10 cellular contexts compared by ENCODE assay signal in genomic region chr12:120783197-120783596, GRCh38. TPM values are rescaled to one million over a fixed set of nuclear protein-coding genes. Genes with fewer than 3 reads are reported as not detected.
DNase-seq lines count a peak whose midpoint lies in the region; ATAC-seq and TF ChIP-seq lines count a peak whose summit lies in the region.
"Had no signal": no experiment of that assay in that cellular context is flagged by ENCODE, and none has a peak within 500 bp of the region (broad histone marks: within the 10 kb centered on the region; RNA-seq: fewer than 3 reads in every experiment).

No MANE protein-coding gene starts in this region.

- no peaks in the 10 kb centered on the region; the same call in 1 of the 2 replicates for H4K20me1 ChIP-seq in IMR-90 (ENCODE audit: insufficient read depth, low read length)

- WGBS in IMR-90 (ENCODE audit: extremely low coverage in 2 of 2, insufficient read length in 1 of 2), 2 experiments = 73% methylated on average over 3 of the region's 6 CpGs; no CpG with 5 or more reads in 1 of the 2 experiments
- 43% methylated on average over 6 of the region's 6 CpGs for WGBS in mesenchymal stem cell

- H3K4me2 ChIP-seq in IMR-90 (ENCODE audit: low read depth, low read length) (peak overlapping the region; percentile 51; the same call in 1 of the 2 replicates), mesenchymal stem cell (ENCODE audit: low read length, poor library complexity, severe bottlenecking) (no peak overlapping the region)
- H3K4me2 ChIP-seq: neural progenitor cell had no signal

- H2BK120ac ChIP-seq in IMR-90 (ENCODE audit: low read depth, low read length) (peak overlapping the region; percentile 5; the same call in 1 of the 2 replicates), mesenchymal stem cell (ENCODE audit: low read depth, low read length) (no peak overlapping the region)

- H3K27ac ChIP-seq in CD4-positive, alpha-beta T cell (ENCODE audit: low read depth, low read length) = no peak overlapping the region
- H3K27ac ChIP-seq in IMR-90 (ENCODE audit: insufficient read depth, low read length) (no peak overlapping the region), mesenchymal stem cell (ENCODE audit: low read length, poor library complexity, severe bottlenecking) (peak overlapping the region; percentile 42)
- H3K27ac ChIP-seq: neural progenitor cell had no signal

- H2BK20ac ChIP-seq in IMR-90 (ENCODE audit: low read depth, low read length) = no peak overlapping the region

- H3K27ac Mint-ChIP-seq in CD4-positive, alpha-beta T cell = peak overlapping the region; percentile 78
- H3K27ac Mint-ChIP-seq: neural progenitor cell had no signal

- H3K4me1 ChIP-seq in IMR-90 (ENCODE audit: control insufficient read depth, insufficient read depth, low read length) (peaks cover 4% of the 10 kb centered on the region; the same call in 1 of the 2 replicates), mesenchymal stem cell (ENCODE audit: control insufficient read depth, insufficient read depth, low read depth, low read length) (peaks cover 1% of the 10 kb centered on the region)
- H3K4me1 ChIP-seq: neural progenitor cell had no signal

- H2AK5ac ChIP-seq in IMR-90 (ENCODE audit: low read depth, low read length) (no peak overlapping the region), mesenchymal stem cell (ENCODE audit: low read length, severe bottlenecking) (no peak overlapping the region)

- H3K79me1 ChIP-seq in IMR-90 (ENCODE audit: low read depth in 1 of 2, low read length in 2 of 2) (peaks cover 6 to 11% of the 10 kb centered on the region in 2 experiments; a peak in 3 of 4 replicates), mesenchymal stem cell (replicated peaks; ENCODE audit: low read length, poor library complexity, severe bottlenecking) (peaks cover 8% of the 10 kb centered on the region)

- H4K8ac ChIP-seq in IMR-90 (ENCODE audit: low read depth in 2 of 2, low read length in 2 of 2) = peak overlapping the region in 1 of 2 experiments; percentile 20; a peak in 1 of 4 replicates
- no peak overlapping the region for H4K8ac ChIP-seq in mesenchymal stem cell (ENCODE audit: low read length)

- peaks cover 57% of the 10 kb centered on the region for H3K36me3 Mint-ChIP-seq in CD4-positive, alpha-beta T cell (ENCODE audit: low read depth)

- H3K23ac ChIP-seq in IMR-90 (ENCODE audit: low read depth, low read length) = no peak overlapping the region
- H3K23ac ChIP-seq in mesenchymal stem cell (ENCODE audit: low read length in 2 of 2) = no peak overlapping the region

- no peak overlapping the region for H3K56ac ChIP-seq in IMR-90 (ENCODE audit: extremely low read depth, insufficient read depth, low read length)

- no peak for TF ChIP-seq CTCF in CD4-positive, alpha-beta T cell (IDR thresholded peaks at IDR 0.05)
- no peak for TF ChIP-seq CTCF in IMR-90 (conservative IDR thresholded peaks at IDR 0.05; ENCODE audit: low read depth, low read length)

- peak; percentile 32 for ATAC-seq in CD4-positive, alpha-beta T cell (ENCODE audit: poor library complexity)
- peak; percentile 75 for ATAC-seq in IMR-90 (ENCODE audit: low read depth)

- POLR2A ChIA-PET in CD4-positive, alpha-beta T cell (lab: Charles Lee) = interaction anchor here (0.6 to 0.7 kb wide), 2 partner anchors 102 to 196 kb away, joined by 3 read pairs; no protein-coding TSS in a partner anchor
- POLR2A ChIA-PET in IMR-90 (lab: Charles Lee; ENCODE audit: unreplicated experiment) = no interaction called here

- no peak overlapping the region for H2AK9ac ChIP-seq in IMR-90 (replicated peaks; ENCODE audit: low read depth, low read length, poor library complexity)

- TF ChIP-seq RAD21 in IMR-90 (IDR thresholded peaks at IDR 0.05; ENCODE audit: low read length) = no peak

- H3K4me3 ChIP-seq in IMR-90 (ENCODE audit: insufficient read depth, low read depth, low read length) = no peak overlapping the region
- H3K4me3 ChIP-seq in mesenchymal stem cell (ENCODE audit: insufficient read depth in 1 of 2, low read depth in 1 of 2, low read length in 2 of 2) = no peak overlapping the region
- H3K4me3 ChIP-seq: neural progenitor cell had no signal

- H4K91ac ChIP-seq in IMR-90 (ENCODE audit: insufficient read depth, low read depth, low read length) (no peak overlapping the region), mesenchymal stem cell (ENCODE audit: low read length) (no peak overlapping the region)

- no peaks in the 10 kb centered on the region for H3K27me3 ChIP-seq in CD4-positive, alpha-beta T cell (ENCODE audit: control insufficient read depth, insufficient read depth, low read length)
- H3K27me3 ChIP-seq in IMR-90 (ENCODE audit: control insufficient read depth, insufficient read depth, low read length) (no peaks in the 10 kb centered on the region), mesenchymal stem cell (ENCODE audit: control insufficient read depth in 1 of 2, insufficient read depth in 1 of 2, low read length in 2 of 2) (no peaks in the 10 kb centered on the region)
- H3K27me3 ChIP-seq: neural progenitor cell had no signal

- H3K9me3 ChIP-seq in CD4-positive, alpha-beta T cell (ENCODE audit: control insufficient read depth, low read length) = no peaks in the 10 kb centered on the region
- H3K9me3 ChIP-seq in IMR-90 (ENCODE audit: control insufficient read depth, insufficient read depth, low read length) = no peaks in the 10 kb centered on the region
- H3K9me3 ChIP-seq in mesenchymal stem cell (ENCODE audit: control insufficient read depth, low read length) = no peaks in the 10 kb centered on the region

- no peak for TF ChIP-seq POLR2A in IMR-90 (IDR thresholded peaks at IDR 0.05; ENCODE audit: low read depth, low read length)

- dilution Hi-C loops in IMR-90 (cut with HindIII; ENCODE audit: low sequenced_read_pairs, unreplicated experiment) = no loop called here

- peak overlapping the region; percentile 25 for H3K4me3 Mint-ChIP-seq in CD4-positive, alpha-beta T cell
- H3K4me3 Mint-ChIP-seq: neural progenitor cell had no signal

- in situ Hi-C loops in IMR-90 (cut with MboI; ENCODE audit: low sequenced_read_pairs) = no loop called here

- H3K9ac ChIP-seq in IMR-90 (ENCODE audit: low read depth, low read length) (no peak overlapping the region), mesenchymal stem cell (ENCODE audit: low read length) (no peak overlapping the region)
- H3K9ac ChIP-seq: neural progenitor cell had no signal

- H3K18ac ChIP-seq in IMR-90 (ENCODE audit: low read depth, low read length) (no peak overlapping the region), mesenchymal stem cell (ENCODE audit: low read depth in 1 of 2, low read length in 2 of 2) (no peak overlapping the region)

- peaks cover 10% of the 10 kb centered on the region for H3K36me3 ChIP-seq in IMR-90 (ENCODE audit: control insufficient read depth, insufficient read depth, low read length)
- peaks cover 10 to 52% of the 10 kb centered on the region in 2 experiments for H3K36me3 ChIP-seq in mesenchymal stem cell (ENCODE audit: control insufficient read depth in 1 of 2, insufficient read depth in 2 of 2, low read depth in 1 of 2, low read length in 2 of 2)

- DNase-seq in CD4-positive, alpha-beta T cell = no peak
- peak; percentile 87 for DNase-seq in IMR-90
- peak; percentile 5 for DNase-seq in amniotic stem cell (lab: John Stamatoyannopoulos, UW)
- DNase-seq in mesenchymal stem cell = peak; percentile 66
- DNase-seq in HK-2 (ENCODE audit: unreplicated experiment) = no peak
- no peak for DNase-seq in NCI-H69 (lab: John Stamatoyannopoulos, UW)
- DNase-seq in occipital lobe (lab: John Stamatoyannopoulos, UW) = no peak
- no peak for DNase-seq in NCI-H748 treated with DMSO at 0.1 percent for 48 hours (lab: John Stamatoyannopoulos, UW)
- DNase-seq: NCI-H1930 had no signal

- H2AFZ ChIP-seq in IMR-90 (replicated peaks; ENCODE audit: low read length, poor library complexity) (no peak overlapping the region), mesenchymal stem cell (ENCODE audit: low read depth, low read length) (no peak overlapping the region)
- H2AFZ ChIP-seq: neural progenitor cell had no signal

- H3K4ac ChIP-seq in IMR-90 (ENCODE audit: low read depth, low read length) = no peak overlapping the region
- H3K4ac ChIP-seq in mesenchymal stem cell (ENCODE audit: low read depth in 1 of 2, low read length in 2 of 2) = no peak overlapping the region

- H4K5ac ChIP-seq in IMR-90 (ENCODE audit: low read depth, low read length) = no peak overlapping the region

- H3K27me3 Mint-ChIP-seq in CD4-positive, alpha-beta T cell = no peaks in the 10 kb centered on the region

- intact Hi-C loops in CD4-positive, alpha-beta T cell (cut with DNase I, micrococcal nuclease) = no loop called here
- intact Hi-C loops in IMR-90 (cut with micrococcal nuclease) = no loop called here

- no peaks in the 10 kb centered on the region; the same call in 1 of the 2 replicates for H3K9me1 ChIP-seq in IMR-90 (ENCODE audit: insufficient read depth, low read length)

- peaks cover 41% of the 10 kb centered on the region for H3K4me1 Mint-ChIP-seq in CD4-positive, alpha-beta T cell (ENCODE audit: low read depth)
- H3K4me1 Mint-ChIP-seq: neural progenitor cell had no signal

- H2BK12ac ChIP-seq in mesenchymal stem cell (ENCODE audit: low read length in 2 of 2) = no peak overlapping the region

- no peaks in the 10 kb centered on the region for H3K9me3 Mint-ChIP-seq in CD4-positive, alpha-beta T cell
- H3K9me3 Mint-ChIP-seq: neural progenitor cell had no signal

- H2BK5ac ChIP-seq in IMR-90 (ENCODE audit: low read depth, low read length, poor library complexity, severe bottlenecking) = peak overlapping the region; percentile 35
- H2BK5ac ChIP-seq in mesenchymal stem cell (ENCODE audit: low read depth, low read length, poor library complexity, severe bottlenecking) = no peak overlapping the region

- H3K14ac ChIP-seq in IMR-90 (replicated peaks; ENCODE audit: low read depth, low read length) (0 out of 2 replicates have a peak overlapping the region, but pooled peaks have one; percentile 14), mesenchymal stem cell (ENCODE audit: low read length in 2 of 2) (no peak overlapping the region)

- CTCF ChIA-PET in CD4-positive, alpha-beta T cell (lab: Charles Lee) = interaction anchor here (1.7 kb wide), 1 partner anchor 16 kb away, joined by 4 read pairs; no protein-coding TSS in a partner anchor
- CTCF ChIA-PET in IMR-90 (lab: Yijun Ruan, JAX) = no interaction called here

- no TSS peak for BruUV-seq in IMR-90 (replicated peaks; lab: Mats Ljungman, UMichigan)

- H2BK15ac ChIP-seq in IMR-90 (ENCODE audit: low read depth, low read length) (no peak overlapping the region), mesenchymal stem cell (ENCODE audit: low read depth, poor library complexity, severe bottlenecking) (no peak overlapping the region)

TF ChIP-seq in IMR-90, 13 proteins besides CTCF, POLR2A, EP300 and RAD21 (continues in another document):
- TF ChIP-seq MAZ (IDR thresholded peaks at IDR 0.05; ENCODE audit: borderline replicate concordance, low read depth, low read length) = no peak
- TF ChIP-seq MXI1 (IDR thresholded peaks at IDR 0.05; ENCODE audit: borderline replicate concordance, low read depth, low read length) = no peak
- TF ChIP-seq CEBPB (IDR thresholded peaks at IDR 0.05; ENCODE audit: low read depth, low read length) = no peak

RNA-seq across cellular contexts. Expression of gene ACADS, which starts 57.6 kb away (rescaled TPM):
- 1 to 10 TPM; 8.9 to 9.2 TPM for total RNA-seq in CD4-positive, alpha-beta T cell
- total RNA-seq in IMR-90 (2012; rRNA removed) (2.9 and 3.1 TPM in 2 replicates), occipital lobe (4.2 TPM)
- polyA plus RNA-seq in IMR-90 (2012; rRNA removed) = 5.5 and 6.5 TPM in 2 replicates
- 3.2 and 7.1 TPM in 2 replicates for polyA plus RNA-seq in IMR-90 (2012; cell fraction: cytosol; rRNA removed)
- 16.8 and 39.0 TPM in 2 replicates for polyA plus RNA-seq in IMR-90 (2012; cell fraction: nucleus; rRNA removed; ENCODE audit: low replicate concordance)
- 3.6 TPM for polyA plus RNA-seq in mesenchymal stem cell (2013, experiment 1 of 2)
- 3.7 TPM for polyA plus RNA-seq in mesenchymal stem cell (2013, experiment 2 of 2)

Comparison
In these comparisons a context has a peak if more than half of its experiments do, and no peak if none do; other contexts are left out.
1. DNase-seq: peak in IMR-90 (single experiment), amniotic stem cell (single experiment) and mesenchymal stem cell (single experiment); none in CD4-positive, alpha-beta T cell (0 of 10), HK-2 (single experiment), NCI-H69 (single experiment), occipital lobe (single experiment) and NCI-H748 treated with DMSO at 0.1 percent for 48 hours (single experiment).